Comparison of ENCODE assay signal across 12 cellular contexts in genomic region chr16:28208824-28209223, GRCh38. TPM values are rescaled to one million over a fixed set of nuclear protein-coding genes. Genes with fewer than 3 reads are reported as not detected.
DNase-seq lines count a peak whose midpoint lies in the region; ATAC-seq and TF ChIP-seq lines count a peak whose summit lies in the region.
"Had no signal": no experiment of that assay in that cellular context is flagged by ENCODE, and none has a peak within 500 bp of the region (broad histone marks: within the 10 kb centered on the region; RNA-seq: fewer than 3 reads in every experiment).

No MANE protein-coding gene starts in this region.

- ATAC-seq in activated naive CD4-positive, alpha-beta T cell treated with anti-CD3 and anti-CD28 coated beads, Interleukin-2, amount 50 U/mL, for 72 hours: no peak
- no peak for ATAC-seq in T-helper 17 cell
- no peak for ATAC-seq in stimulated activated memory B cell treated with anti-CD40 and anti-IgM and Interleukin-4, amounts not matched to agents 10 μg/mL and 1 μg/mL and 100 μg/mL, for 72 hours
- ATAC-seq in GM21619 (IDR thresholded peaks at IDR 0.05; ENCODE audit: unreplicated experiment): no peak

- H3K4me3 Mint-ChIP-seq in activated naive CD4-positive, alpha-beta T cell treated with anti-CD3 and anti-CD28 coated beads, Interleukin-2, amount 10 ng/mL, durations not matched to agents 7 days and 5 days: peak overlapping the region; percentile 74
- H3K4me3 Mint-ChIP-seq in T-helper 17 cell (peak overlapping the region; percentile 90), endothelial cell (ENCODE audit: unreplicated experiment) (no peak overlapping the region)
- H3K4me3 Mint-ChIP-seq in stimulated activated memory B cell treated with anti-CD40 and anti-IgM and Interleukin-4, amounts not matched to agents 10 μg/mL and 1 μg/mL and 100 μg/mL, for 72 hours: peak overlapping the region; percentile 58

- no peaks in the 10 kb centered on the region for H3K9me3 ChIP-seq in T-helper 17 cell (ENCODE audit: control insufficient read depth, low read length, poor library complexity, severe bottlenecking)
- H3K9me3 ChIP-seq: uterus had no signal

- peak overlapping the region; percentile 54 for H3K27ac Mint-ChIP-seq in activated naive CD4-positive, alpha-beta T cell treated with anti-CD3 and anti-CD28 coated beads, Interleukin-2, amount 10 ng/mL, durations not matched to agents 7 days and 5 days
- peak overlapping the region in 1 of 2 donors; percentile 59 for H3K27ac Mint-ChIP-seq in activated naive CD4-positive, alpha-beta T cell treated with anti-CD3 and anti-CD28 coated beads, Interleukin-2, amount 50 U/mL, for 72 hours
- H3K27ac Mint-ChIP-seq in T-helper 17 cell (peak overlapping the region; percentile 86), endothelial cell (ENCODE audit: unreplicated experiment) (peak overlapping the region; percentile 7)
- H3K27ac Mint-ChIP-seq in stimulated activated memory B cell treated with anti-CD40 and anti-IgM and Interleukin-4, amounts not matched to agents 10 μg/mL and 1 μg/mL and 100 μg/mL, for 72 hours: no peak overlapping the region

- peaks cover 51% of the 10 kb centered on the region for H3K4me1 Mint-ChIP-seq in activated naive CD4-positive, alpha-beta T cell treated with anti-CD3 and anti-CD28 coated beads, Interleukin-2, amount 10 ng/mL, durations not matched to agents 7 days and 5 days
- H3K4me1 Mint-ChIP-seq in T-helper 17 cell (peaks cover 25% of the 10 kb centered on the region), endothelial cell (ENCODE audit: unreplicated experiment) (peaks cover 19% of the 10 kb centered on the region)
- H3K4me1 Mint-ChIP-seq in stimulated activated memory B cell treated with anti-CD40 and anti-IgM and Interleukin-4, amounts not matched to agents 10 μg/mL and 1 μg/mL and 100 μg/mL, for 72 hours: peaks cover 38% of the 10 kb centered on the region

- no peak for TF ChIP-seq CTCF in endothelial cell (IDR thresholded peaks at IDR 0.05; ENCODE audit: unreplicated experiment)

- H3K27me3 Mint-ChIP-seq in activated naive CD4-positive, alpha-beta T cell treated with anti-CD3 and anti-CD28 coated beads, Interleukin-2, amount 10 ng/mL, durations not matched to agents 7 days and 5 days: no peaks in the 10 kb centered on the region
- no peaks in the 10 kb centered on the region for H3K27me3 Mint-ChIP-seq in T-helper 17 cell
- H3K27me3 Mint-ChIP-seq in endothelial cell (ENCODE audit: unreplicated experiment): peaks cover 11% of the 10 kb centered on the region
- no peaks in the 10 kb centered on the region for H3K27me3 Mint-ChIP-seq in stimulated activated memory B cell treated with anti-CD40 and anti-IgM and Interleukin-4, amounts not matched to agents 10 μg/mL and 1 μg/mL and 100 μg/mL, for 72 hours

- H3K9me3 Mint-ChIP-seq in activated naive CD4-positive, alpha-beta T cell treated with anti-CD3 and anti-CD28 coated beads, Interleukin-2, amount 10 ng/mL, durations not matched to agents 7 days and 5 days: peaks cover 1% of the 10 kb centered on the region
- H3K9me3 Mint-ChIP-seq in activated naive CD4-positive, alpha-beta T cell treated with anti-CD3 and anti-CD28 coated beads, Interleukin-2, amount 50 U/mL, for 72 hours: peaks cover 3 to 5% of the 10 kb centered on the region in 2 donors
- no peaks in the 10 kb centered on the region for H3K9me3 Mint-ChIP-seq in endothelial cell (ENCODE audit: unreplicated experiment)
- H3K9me3 Mint-ChIP-seq in stimulated activated memory B cell treated with anti-CD40 and anti-IgM and Interleukin-4, amounts not matched to agents 10 μg/mL and 1 μg/mL and 100 μg/mL, for 72 hours: peaks cover 2% of the 10 kb centered on the region

- peaks cover 19% of the 10 kb centered on the region for H3K36me3 Mint-ChIP-seq in activated naive CD4-positive, alpha-beta T cell treated with anti-CD3 and anti-CD28 coated beads, Interleukin-2, amount 10 ng/mL, durations not matched to agents 7 days and 5 days
- peaks cover 30 to 49% of the 10 kb centered on the region in 2 donors for H3K36me3 Mint-ChIP-seq in activated naive CD4-positive, alpha-beta T cell treated with anti-CD3 and anti-CD28 coated beads, Interleukin-2, amount 50 U/mL, for 72 hours
- H3K36me3 Mint-ChIP-seq in T-helper 17 cell (ENCODE audit: low read depth): peaks cover 2% of the 10 kb centered on the region
- H3K36me3 Mint-ChIP-seq in endothelial cell (ENCODE audit: low read depth, unreplicated experiment): peaks cover 6% of the 10 kb centered on the region
- H3K36me3 Mint-ChIP-seq in stimulated activated memory B cell treated with anti-CD40 and anti-IgM and Interleukin-4, amounts not matched to agents 10 μg/mL and 1 μg/mL and 100 μg/mL, for 72 hours: peaks cover 21% of the 10 kb centered on the region

- DNase-seq in activated naive CD4-positive, alpha-beta T cell treated with anti-CD3 and anti-CD28 coated beads, Interleukin-2, amount 10 ng/mL, durations not matched to agents 7 days and 5 days: no peak
- DNase-seq in activated naive CD4-positive, alpha-beta T cell treated with anti-CD3 and anti-CD28 coated beads, Interleukin-2, amount 50 U/mL, for 72 hours (ENCODE audit: low spot score in 2 of 2): no peak
- DNase-seq in T-helper 17 cell: no peak
- no peak for DNase-seq in endothelial cell (ENCODE audit: low spot score)
- no peak for DNase-seq in T-helper 9 cell
- no peak for DNase-seq in HPDE6-E6E7 (ENCODE audit: extremely low spot score)
- DNase-seq: aorta, mesenchymal stem cell, NCI-H1436 treated with DMSO at 0.1 percent for 48 hours, uterus had no signal

- CTCF ChIA-PET in activated naive CD4-positive, alpha-beta T cell treated with anti-CD3 and anti-CD28 coated beads, Interleukin-2, amount 10 ng/mL, durations not matched to agents 7 days and 5 days (lab: Charles Lee): interaction anchor here (1.0 to 4.5 kb wide), 10 partner anchors 11 to 75 kb away, joined by 3 to 50 read pairs (median 6); no protein-coding TSS in a partner anchor

RNA-seq across cellular contexts. Expression of gene XPO6, which starts 2.9 kb away (rescaled TPM):
- 100 to 1,000 TPM; 204 to 278 TPM for total RNA-seq in activated naive CD4-positive, alpha-beta T cell treated with anti-CD3 and anti-CD28 coated beads, Interleukin-2, amount 50 U/mL, for 72 hours
- total RNA-seq in T-helper 17 cell (100 to 1,000 TPM; 308 to 310 TPM), endothelial cell (ENCODE audit: unreplicated experiment) (155 TPM)
